Comparison of ENCODE assay signal across 15 cellular contexts in the genomic region with DNA sequence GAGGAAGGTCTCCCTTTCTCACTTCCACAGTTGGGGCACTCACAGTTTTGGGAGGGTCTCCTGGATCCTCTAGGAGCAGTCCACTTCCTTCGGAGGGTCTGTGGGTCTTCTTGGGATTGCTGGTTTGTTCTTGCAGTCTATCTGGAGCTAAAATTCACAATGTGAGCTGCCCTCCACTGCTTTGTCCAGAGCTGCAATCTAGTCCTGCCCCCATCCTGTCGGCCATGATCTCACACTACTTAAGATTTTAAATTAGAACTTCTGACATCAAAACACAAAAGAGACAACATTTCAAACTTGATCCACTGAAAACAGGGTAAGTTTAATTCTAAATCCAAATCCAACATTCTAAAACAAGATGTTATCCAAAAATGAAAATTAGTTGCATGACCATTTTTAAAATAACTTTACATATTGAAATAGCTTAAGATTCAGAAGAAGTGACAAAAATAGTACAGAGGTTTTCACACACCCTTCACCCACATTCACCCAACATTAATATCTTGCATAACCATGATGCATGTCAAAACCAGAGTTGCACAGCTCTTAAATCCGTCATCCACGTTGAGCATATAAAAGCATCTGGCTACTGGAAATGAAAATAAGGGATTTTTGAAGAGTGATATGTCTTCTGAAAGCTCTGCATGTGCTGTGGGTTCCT.
DNase-seq lines count a peak whose midpoint lies in the region; ATAC-seq and TF ChIP-seq lines count a peak whose summit lies in the region.
"Had no signal": no experiment of that assay in that cellular context is flagged by ENCODE, and none has a peak within 500 bp of the region (broad histone marks: within the 10 kb centered on the region; RNA-seq: fewer than 3 reads in every experiment).

No MANE protein-coding gene starts in this region.

- H3K9me3 ChIP-seq in adipocyte (ENCODE audit: control insufficient read depth, low read length), result no peaks in the 10 kb centered on the region
- H3K9me3 ChIP-seq in Peyer's patch, result no peaks in the 10 kb centered on the region
- H3K9me3 ChIP-seq: right lobe of liver, vagina had no signal

- H3K27ac ChIP-seq in Peyer's patch, result no peak overlapping the region
- H3K27ac ChIP-seq: brain microvascular endothelial cell, PC-9, right lobe of liver, vagina had no signal

- peak overlapping the region; percentile 53 for H3K9ac ChIP-seq in adipocyte (ENCODE audit: low read length)

- no peak for DNase-seq in adipocyte (ENCODE audit: low read depth)
- DNase-seq in NCI-H2171 treated with DMSO at 0.1 percent for 48 hours (lab: John Stamatoyannopoulos, UW), result no peak
- DNase-seq in Peyer's patch, result no peak
- DNase-seq: activated CD8-positive, alpha-beta memory T cell treated with anti-CD3 and anti-CD28 coated beads, Interleukin-2, amount 10 ng/mL, durations not matched to agents 7 days and 5 days; activated naive CD4-positive, alpha-beta T cell treated with anti-CD3 and anti-CD28 coated beads for 36 hours; brain microvascular endothelial cell; effector CD4-positive, alpha-beta T cell; PC-9; right lobe of liver; stimulated activated CD4-positive, alpha-beta T cell treated with anti-CD3 and anti-CD28 coated beads, Interleukin-4, amount 100 ng/mL, for 24 hours had no signal

- H3K4me3 ChIP-seq in adipocyte (ENCODE audit: low read length), result no peak overlapping the region
- H3K4me3 ChIP-seq in Peyer's patch, result no peak overlapping the region
- H3K4me3 ChIP-seq: PC-9, right lobe of liver, vagina had no signal

- TF ChIP-seq CTCF in Peyer's patch (IDR thresholded peaks at IDR 0.05), result no peak

- no peaks in the 10 kb centered on the region for H3K36me3 ChIP-seq in adipocyte (ENCODE audit: control insufficient read depth, insufficient read depth, low read length, severe bottlenecking)
- H3K36me3 ChIP-seq in Peyer's patch, result no peaks in the 10 kb centered on the region
- H3K36me3 ChIP-seq: brain microvascular endothelial cell, right lobe of liver, vagina had no signal

- H3K4me1 ChIP-seq in adipocyte (ENCODE audit: control insufficient read depth, insufficient read depth, low read length) (peaks cover 23% of the 10 kb centered on the region), Peyer's patch (no peaks in the 10 kb centered on the region)
- H3K4me1 ChIP-seq: right lobe of liver, vagina had no signal

- TF ChIP-seq POLR2A in Peyer's patch (IDR thresholded peaks at IDR 0.05), result no peak

- peak; percentile 33 for ATAC-seq in GM18909 (IDR thresholded peaks at IDR 0.05; ENCODE audit: poor library complexity, unreplicated experiment)
- ATAC-seq in HG03175 (IDR thresholded peaks at IDR 0.05; ENCODE audit: unreplicated experiment), result peak; percentile 48
- no peak for ATAC-seq in GM21576 (IDR thresholded peaks at IDR 0.05; ENCODE audit: unreplicated experiment)
- no peak for ATAC-seq in HG03439 (IDR thresholded peaks at IDR 0.05; ENCODE audit: unreplicated experiment)
- ATAC-seq: activated CD8-positive, alpha-beta memory T cell treated with anti-CD3 and anti-CD28 coated beads, Interleukin-2, amount 10 ng/mL, durations not matched to agents 7 days and 5 days had no signal

- H3K27me3 ChIP-seq in adipocyte (replicated peaks; ENCODE audit: control insufficient read depth, insufficient read depth, low read length), result no peaks in the 10 kb centered on the region
- H3K27me3 ChIP-seq in Peyer's patch, result no peaks in the 10 kb centered on the region
- H3K27me3 ChIP-seq: brain microvascular endothelial cell, right lobe of liver, vagina had no signal

Comparison
In these comparisons a context has a peak if more than half of its experiments do, and no peak if none do; other contexts are left out.
1. ATAC-seq: peak in GM18909 (single experiment) and HG03175 (single experiment); none in GM21576 (single experiment) and HG03439 (single experiment).